In the genomic region with DNA sequence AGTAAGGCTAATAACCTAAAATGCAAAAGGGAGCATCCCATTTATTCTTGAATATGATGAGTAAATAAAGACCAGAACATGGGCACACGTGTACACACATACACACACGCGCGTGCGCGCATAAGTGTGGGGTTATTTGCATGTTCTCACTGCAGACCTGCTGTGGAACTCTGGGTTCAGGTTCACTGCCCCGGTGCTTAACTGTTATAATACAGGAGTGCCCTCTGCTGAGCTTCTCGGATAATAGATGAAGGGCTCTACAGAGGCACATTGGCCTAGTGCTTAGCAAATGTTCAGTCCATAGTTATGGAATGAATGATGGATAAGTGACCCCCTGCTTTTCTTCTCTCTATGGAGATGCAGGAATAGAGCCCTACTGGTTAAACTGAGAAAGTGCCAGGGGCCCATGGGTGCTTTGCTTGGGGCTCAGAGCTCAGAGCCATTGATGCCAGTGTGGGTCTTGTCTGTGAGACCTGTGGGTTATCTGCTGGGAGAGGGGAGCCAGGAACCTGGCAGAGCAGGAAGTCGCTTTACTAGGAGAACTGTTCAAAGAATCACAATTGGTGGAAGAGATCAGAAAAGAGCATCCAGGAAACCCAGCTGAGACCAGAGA, we compare ENCODE assay signal across 2 cellular contexts.
A peak's percentile ranks its signal among the peaks of the same experiment; 100 is the strongest.
TF ChIP-seq lines count a peak whose summit lies in the region.

No MANE protein-coding gene starts in this region.

TF ChIP-seq in GM23338, 12 proteins besides CTCF, POLR2A, EP300 and RAD21 (continued from another document):
- TF ChIP-seq, protein P1, sequence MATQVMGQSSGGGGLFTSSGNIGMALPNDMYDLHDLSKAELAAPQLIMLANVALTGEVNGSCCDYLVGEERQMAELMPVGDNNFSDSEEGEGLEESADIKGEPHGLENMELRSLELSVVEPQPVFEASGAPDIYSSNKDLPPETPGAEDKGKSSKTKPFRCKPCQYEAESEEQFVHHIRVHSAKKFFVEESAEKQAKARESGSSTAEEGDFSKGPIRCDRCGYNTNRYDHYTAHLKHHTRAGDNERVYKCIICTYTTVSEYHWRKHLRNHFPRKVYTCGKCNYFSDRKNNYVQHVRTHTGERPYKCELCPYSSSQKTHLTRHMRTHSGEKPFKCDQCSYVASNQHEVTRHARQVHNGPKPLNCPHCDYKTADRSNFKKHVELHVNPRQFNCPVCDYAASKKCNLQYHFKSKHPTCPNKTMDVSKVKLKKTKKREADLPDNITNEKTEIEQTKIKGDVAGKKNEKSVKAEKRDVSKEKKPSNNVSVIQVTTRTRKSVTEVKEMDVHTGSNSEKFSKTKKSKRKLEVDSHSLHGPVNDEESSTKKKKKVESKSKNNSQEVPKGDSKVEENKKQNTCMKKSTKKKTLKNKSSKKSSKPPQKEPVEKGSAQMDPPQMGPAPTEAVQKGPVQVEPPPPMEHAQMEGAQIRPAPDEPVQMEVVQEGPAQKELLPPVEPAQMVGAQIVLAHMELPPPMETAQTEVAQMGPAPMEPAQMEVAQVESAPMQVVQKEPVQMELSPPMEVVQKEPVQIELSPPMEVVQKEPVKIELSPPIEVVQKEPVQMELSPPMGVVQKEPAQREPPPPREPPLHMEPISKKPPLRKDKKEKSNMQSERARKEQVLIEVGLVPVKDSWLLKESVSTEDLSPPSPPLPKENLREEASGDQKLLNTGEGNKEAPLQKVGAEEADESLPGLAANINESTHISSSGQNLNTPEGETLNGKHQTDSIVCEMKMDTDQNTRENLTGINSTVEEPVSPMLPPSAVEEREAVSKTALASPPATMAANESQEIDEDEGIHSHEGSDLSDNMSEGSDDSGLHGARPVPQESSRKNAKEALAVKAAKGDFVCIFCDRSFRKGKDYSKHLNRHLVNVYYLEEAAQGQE (IDR thresholded peaks at IDR 0.05; ENCODE audit: unreplicated experiment): no peak
- TF ChIP-seq, protein P2, sequence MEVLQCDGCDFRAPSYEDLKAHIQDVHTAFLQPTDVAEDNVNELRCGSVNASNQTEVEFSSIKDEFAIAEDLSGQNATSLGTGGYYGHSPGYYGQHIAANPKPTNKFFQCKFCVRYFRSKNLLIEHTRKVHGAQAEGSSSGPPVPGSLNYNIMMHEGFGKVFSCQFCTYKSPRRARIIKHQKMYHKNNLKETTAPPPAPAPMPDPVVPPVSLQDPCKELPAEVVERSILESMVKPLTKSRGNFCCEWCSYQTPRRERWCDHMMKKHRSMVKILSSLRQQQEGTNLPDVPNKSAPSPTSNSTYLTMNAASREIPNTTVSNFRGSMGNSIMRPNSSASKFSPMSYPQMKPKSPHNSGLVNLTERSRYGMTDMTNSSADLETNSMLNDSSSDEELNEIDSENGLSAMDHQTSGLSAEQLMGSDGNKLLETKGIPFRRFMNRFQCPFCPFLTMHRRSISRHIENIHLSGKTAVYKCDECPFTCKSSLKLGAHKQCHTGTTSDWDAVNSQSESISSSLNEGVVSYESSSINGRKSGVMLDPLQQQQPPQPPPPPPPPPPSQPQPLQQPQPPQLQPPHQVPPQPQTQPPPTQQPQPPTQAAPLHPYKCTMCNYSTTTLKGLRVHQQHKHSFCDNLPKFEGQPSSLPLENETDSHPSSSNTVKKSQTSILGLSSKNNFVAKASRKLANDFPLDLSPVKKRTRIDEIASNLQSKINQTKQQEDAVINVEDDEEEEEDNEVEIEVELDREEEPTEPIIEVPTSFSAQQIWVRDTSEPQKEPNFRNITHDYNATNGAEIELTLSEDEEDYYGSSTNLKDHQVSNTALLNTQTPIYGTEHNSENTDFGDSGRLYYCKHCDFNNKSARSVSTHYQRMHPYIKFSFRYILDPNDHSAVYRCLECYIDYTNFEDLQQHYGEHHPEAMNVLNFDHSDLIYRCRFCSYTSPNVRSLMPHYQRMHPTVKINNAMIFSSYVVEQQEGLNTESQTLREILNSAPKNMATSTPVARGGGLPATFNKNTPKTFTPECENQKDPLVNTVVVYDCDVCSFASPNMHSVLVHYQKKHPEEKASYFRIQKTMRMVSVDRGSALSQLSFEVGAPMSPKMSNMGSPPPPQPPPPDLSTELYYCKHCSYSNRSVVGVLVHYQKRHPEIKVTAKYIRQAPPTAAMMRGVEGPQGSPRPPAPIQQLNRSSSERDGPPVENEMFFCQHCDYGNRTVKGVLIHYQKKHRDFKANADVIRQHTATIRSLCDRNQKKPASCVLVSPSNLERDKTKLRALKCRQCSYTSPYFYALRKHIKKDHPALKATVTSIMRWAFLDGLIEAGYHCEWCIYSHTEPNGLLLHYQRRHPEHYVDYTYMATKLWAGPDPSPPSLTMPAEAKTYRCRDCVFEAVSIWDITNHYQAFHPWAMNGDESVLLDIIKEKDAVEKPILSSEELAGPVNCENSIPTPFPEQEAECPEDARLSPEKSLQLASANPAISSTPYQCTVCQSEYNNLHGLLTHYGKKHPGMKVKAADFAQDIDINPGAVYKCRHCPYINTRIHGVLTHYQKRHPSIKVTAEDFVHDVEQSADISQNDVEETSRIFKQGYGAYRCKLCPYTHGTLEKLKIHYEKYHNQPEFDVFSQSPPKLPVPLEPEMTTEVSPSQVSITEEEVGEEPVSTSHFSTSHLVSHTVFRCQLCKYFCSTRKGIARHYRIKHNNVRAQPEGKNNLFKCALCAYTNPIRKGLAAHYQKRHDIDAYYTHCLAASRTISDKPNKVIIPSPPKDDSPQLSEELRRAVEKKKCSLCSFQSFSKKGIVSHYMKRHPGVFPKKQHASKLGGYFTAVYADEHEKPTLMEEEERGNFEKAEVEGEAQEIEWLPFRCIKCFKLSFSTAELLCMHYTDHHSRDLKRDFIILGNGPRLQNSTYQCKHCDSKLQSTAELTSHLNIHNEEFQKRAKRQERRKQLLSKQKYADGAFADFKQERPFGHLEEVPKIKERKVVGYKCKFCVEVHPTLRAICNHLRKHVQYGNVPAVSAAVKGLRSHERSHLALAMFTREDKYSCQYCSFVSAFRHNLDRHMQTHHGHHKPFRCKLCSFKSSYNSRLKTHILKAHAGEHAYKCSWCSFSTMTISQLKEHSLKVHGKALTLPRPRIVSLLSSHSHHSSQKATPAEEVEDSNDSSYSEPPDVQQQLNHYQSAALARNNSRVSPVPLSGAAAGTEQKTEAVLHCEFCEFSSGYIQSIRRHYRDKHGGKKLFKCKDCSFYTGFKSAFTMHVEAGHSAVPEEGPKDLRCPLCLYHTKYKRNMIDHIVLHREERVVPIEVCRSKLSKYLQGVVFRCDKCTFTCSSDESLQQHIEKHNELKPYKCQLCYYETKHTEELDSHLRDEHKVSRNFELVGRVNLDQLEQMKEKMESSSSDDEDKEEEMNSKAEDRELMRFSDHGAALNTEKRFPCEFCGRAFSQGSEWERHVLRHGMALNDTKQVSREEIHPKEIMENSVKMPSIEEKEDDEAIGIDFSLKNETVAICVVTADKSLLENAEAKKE (CRISPR knock-in tag; IDR thresholded peaks at IDR 0.05): no peak
- TF ChIP-seq NANOG (IDR thresholded peaks at IDR 0.05; ENCODE audit: borderline replicate concordance) (no peak), STAT1 (IDR thresholded peaks at IDR 0.05; ENCODE audit: unreplicated experiment) (no peak), EZH2phosphoT487 (IDR thresholded peaks at IDR 0.05; ENCODE audit: unreplicated experiment) (no peak), EZH2 (IDR thresholded peaks at IDR 0.05; ENCODE audit: low read depth, unreplicated experiment) (no peak), CREB1 (CRISPR knock-in tag; IDR thresholded peaks at IDR 0.05; ENCODE audit: low read depth) (no peak)
- TF ChIP-seq, protein P3, sequence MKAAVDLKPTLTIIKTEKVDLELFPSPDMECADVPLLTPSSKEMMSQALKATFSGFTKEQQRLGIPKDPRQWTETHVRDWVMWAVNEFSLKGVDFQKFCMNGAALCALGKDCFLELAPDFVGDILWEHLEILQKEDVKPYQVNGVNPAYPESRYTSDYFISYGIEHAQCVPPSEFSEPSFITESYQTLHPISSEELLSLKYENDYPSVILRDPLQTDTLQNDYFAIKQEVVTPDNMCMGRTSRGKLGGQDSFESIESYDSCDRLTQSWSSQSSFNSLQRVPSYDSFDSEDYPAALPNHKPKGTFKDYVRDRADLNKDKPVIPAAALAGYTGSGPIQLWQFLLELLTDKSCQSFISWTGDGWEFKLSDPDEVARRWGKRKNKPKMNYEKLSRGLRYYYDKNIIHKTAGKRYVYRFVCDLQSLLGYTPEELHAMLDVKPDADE (IDR thresholded peaks at IDR 0.05): no peak

TF ChIP-seq in GM12878, 131 proteins besides CTCF, POLR2A, EP300 and RAD21 (continued from another document):
- TF ChIP-seq, protein P4, sequence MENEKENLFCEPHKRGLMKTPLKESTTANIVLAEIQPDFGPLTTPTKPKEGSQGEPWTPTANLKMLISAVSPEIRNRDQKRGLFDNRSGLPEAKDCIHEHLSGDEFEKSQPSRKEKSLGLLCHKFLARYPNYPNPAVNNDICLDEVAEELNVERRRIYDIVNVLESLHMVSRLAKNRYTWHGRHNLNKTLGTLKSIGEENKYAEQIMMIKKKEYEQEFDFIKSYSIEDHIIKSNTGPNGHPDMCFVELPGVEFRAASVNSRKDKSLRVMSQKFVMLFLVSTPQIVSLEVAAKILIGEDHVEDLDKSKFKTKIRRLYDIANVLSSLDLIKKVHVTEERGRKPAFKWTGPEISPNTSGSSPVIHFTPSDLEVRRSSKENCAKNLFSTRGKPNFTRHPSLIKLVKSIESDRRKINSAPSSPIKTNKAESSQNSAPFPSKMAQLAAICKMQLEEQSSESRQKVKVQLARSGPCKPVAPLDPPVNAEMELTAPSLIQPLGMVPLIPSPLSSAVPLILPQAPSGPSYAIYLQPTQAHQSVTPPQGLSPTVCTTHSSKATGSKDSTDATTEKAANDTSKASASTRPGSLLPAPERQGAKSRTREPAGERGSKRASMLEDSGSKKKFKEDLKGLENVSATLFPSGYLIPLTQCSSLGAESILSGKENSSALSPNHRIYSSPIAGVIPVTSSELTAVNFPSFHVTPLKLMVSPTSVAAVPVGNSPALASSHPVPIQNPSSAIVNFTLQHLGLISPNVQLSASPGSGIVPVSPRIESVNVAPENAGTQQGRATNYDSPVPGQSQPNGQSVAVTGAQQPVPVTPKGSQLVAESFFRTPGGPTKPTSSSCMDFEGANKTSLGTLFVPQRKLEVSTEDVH (IDR thresholded peaks at IDR 0.05; ENCODE audit: low read depth, partially characterized antibody): no peak
- TF ChIP-seq PAX5 (IDR thresholded peaks at IDR 0.05; ENCODE audit: borderline replicate concordance, low read depth, low read length): peak; percentile 98
- no peak for TF ChIP-seq SREBF2 (IDR thresholded peaks at IDR 0.05; ENCODE audit: low read length)
- peak; percentile 91 for TF ChIP-seq SMC3 (IDR thresholded peaks at IDR 0.05; ENCODE audit: borderline replicate concordance, low read length)
- peak; percentile 68 for TF ChIP-seq NR2F1 (conservative IDR thresholded peaks at IDR 0.05)
- TF ChIP-seq POU2F2 (IDR thresholded peaks at IDR 0.05; ENCODE audit: borderline replicate concordance, low read depth, low read length): peak; percentile 92; the same call in 2 of the 3 replicates
- TF ChIP-seq NRF1 (conservative IDR thresholded peaks at IDR 0.05; ENCODE audit: low read depth, low read length): 0 out of 2 replicates have a peak, but pooled peaks have one; percentile 9
- TF ChIP-seq BHLHE40 (IDR thresholded peaks at IDR 0.05; ENCODE audit: borderline replicate concordance in 1 of 2, low read depth in 2 of 2, low read length in 1 of 2): peak in 1 of 2 experiments; percentile 41; a peak in 2 of 4 replicates
- no peak for TF ChIP-seq SMAD1 (IDR thresholded peaks at IDR 0.05; ENCODE audit: low read depth, partially characterized antibody)
- no peak for TF ChIP-seq TARDBP (IDR thresholded peaks at IDR 0.05; ENCODE audit: borderline replicate concordance)
- TF ChIP-seq IRF4 (IDR thresholded peaks at IDR 0.05; ENCODE audit: low read depth, low read length): no peak
- no peak for TF ChIP-seq MTA3 (IDR thresholded peaks at IDR 0.05; ENCODE audit: borderline replicate concordance, low read length)
- no peak for TF ChIP-seq MEF2B (IDR thresholded peaks at IDR 0.05; ENCODE audit: partially characterized antibody, poor library complexity, severe bottlenecking)
TF ChIP-seq in GM12878: peak in this region for 6.
